In the genomic region with DNA sequence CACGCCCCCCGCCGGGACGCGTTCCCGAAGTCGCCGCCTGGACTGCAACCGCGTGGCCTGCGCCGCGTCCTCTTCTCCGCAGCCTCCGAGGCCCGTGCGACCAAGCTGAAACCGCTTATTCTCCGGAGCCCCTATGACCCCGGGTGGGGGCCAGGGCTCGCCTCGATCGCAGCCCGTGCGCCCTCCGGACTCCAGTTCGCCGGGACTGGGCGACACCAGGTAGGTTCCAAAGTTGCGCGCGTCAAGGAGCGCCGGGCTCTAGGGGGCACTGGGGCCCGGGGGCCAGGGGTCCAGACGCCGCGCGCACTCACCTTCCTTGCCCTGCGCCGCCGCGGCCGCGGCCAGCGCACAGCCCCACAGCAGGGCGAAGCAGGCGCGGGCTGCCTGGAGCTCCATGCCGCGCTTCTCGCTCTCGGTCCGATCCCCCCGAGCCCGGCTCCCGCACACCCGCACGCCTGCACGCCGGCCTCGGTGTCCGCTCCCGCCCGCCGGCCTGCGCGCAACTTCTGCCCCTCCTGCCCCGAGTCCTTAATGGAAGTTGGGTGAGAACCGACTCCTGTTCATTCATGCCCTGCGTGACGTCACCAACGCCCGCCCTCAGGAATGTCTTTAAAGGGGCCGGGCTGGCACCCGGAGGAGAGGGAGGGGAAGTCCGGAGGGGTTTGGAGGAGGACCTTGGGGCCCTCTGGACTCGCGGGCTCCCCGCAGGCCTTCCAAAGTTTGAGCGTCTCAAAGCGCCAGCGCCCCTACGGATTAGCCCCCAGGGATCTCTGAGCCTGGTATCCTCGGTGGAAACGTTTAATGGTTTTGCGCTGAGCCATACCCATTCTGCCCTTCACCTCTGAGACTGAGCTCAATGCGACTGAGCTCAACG, we compare ENCODE assay signal across 9 cellular contexts. TPM values are rescaled to one million over a fixed set of nuclear protein-coding genes. Genes with fewer than 3 reads are reported as not detected.
DNase-seq lines count a peak whose midpoint lies in the region; ATAC-seq and TF ChIP-seq lines count a peak whose summit lies in the region.
"Had no signal": no experiment of that assay in that cellular context is flagged by ENCODE, and none has a peak within 500 bp of the region (broad histone marks: within the 10 kb centered on the region; RNA-seq: fewer than 3 reads in every experiment).

EPHA2 (minus strand) TSS at position 533 of the 874 bp plus-strand sequence; CDS start at position 396, 137 bp downstream.

- H3K9me3 Mint-ChIP-seq in CD8-positive, alpha-beta memory T cell, result no peaks in the 10 kb centered on the region
- H3K9me3 Mint-ChIP-seq in neural progenitor cell, result no peaks in the 10 kb centered on the region
- H3K9me3 Mint-ChIP-seq: T-helper 1 cell treated with Interleukin-12 subunit alpha and Interleukin-12 subunit beta and Interleukin-4 antibody, amounts not matched to agents 30 μg/mL and 1 μg/mL, for 36 hours had no signal

- H3K4me1 Mint-ChIP-seq in CD8-positive, alpha-beta memory T cell, result peaks cover 28 to 46% (median 29%) of the 10 kb centered on the region in 3 donors
- H3K4me1 Mint-ChIP-seq in neural progenitor cell, result peaks cover 52% of the 10 kb centered on the region

- peak within 1 kb of the TSS in 2 of 8 donors; percentile 23 to 51 for H3K27ac Mint-ChIP-seq in CD8-positive, alpha-beta memory T cell
- H3K27ac Mint-ChIP-seq in neural progenitor cell, result peak within 1 kb of the TSS; percentile 90
- H3K27ac Mint-ChIP-seq: T-helper 1 cell treated with Interleukin-12 subunit alpha and Interleukin-12 subunit beta and Interleukin-4 antibody, amounts not matched to agents 30 μg/mL and 1 μg/mL, for 36 hours had no signal

- CTCF ChIA-PET in CD8-positive, alpha-beta memory T cell (lab: Charles Lee), result interaction anchor here (1.0 to 2.0 kb wide), 4 partner anchors 10 to 77 kb away, joined by 3 to 6 read pairs (median 4); no protein-coding TSS in a partner anchor

- POLR2A ChIA-PET in CD8-positive, alpha-beta memory T cell (lab: Charles Lee), result no interaction called here

- H3K4me3 Mint-ChIP-seq in CD8-positive, alpha-beta memory T cell, result peak within 1 kb of the TSS; percentile 65 to 78 (median 72)
- peak within 1 kb of the TSS; percentile 97 for H3K4me3 Mint-ChIP-seq in neural progenitor cell
- H3K4me3 Mint-ChIP-seq: T-helper 1 cell treated with Interleukin-12 subunit alpha and Interleukin-12 subunit beta and Interleukin-4 antibody, amounts not matched to agents 30 μg/mL and 1 μg/mL, for 36 hours had no signal

- H3K79me2 ChIP-seq in neural progenitor cell (ENCODE audit: low read depth), result peaks cover 50% of the 10 kb centered on the region

- peaks cover 61% of the 10 kb centered on the region for H3K4me1 ChIP-seq in CD8-positive, alpha-beta memory T cell (ENCODE audit: insufficient read depth, low read length)
- H3K4me1 ChIP-seq in adipocyte (ENCODE audit: control insufficient read depth, insufficient read depth, low read length) (peaks cover 32% of the 10 kb centered on the region), neural progenitor cell (peaks cover 47% of the 10 kb centered on the region)

- peak within 1 kb of the TSS; percentile 49 for H3K4me3 ChIP-seq in CD8-positive, alpha-beta memory T cell (ENCODE audit: low read length)
- peak within 1 kb of the TSS; percentile 77 for H3K4me3 ChIP-seq in adipocyte (ENCODE audit: low read length)
- peak within 1 kb of the TSS; percentile 77 for H3K4me3 ChIP-seq in neural progenitor cell

- peak within 1 kb of the TSS; percentile 98 for H3K4me2 ChIP-seq in neural progenitor cell

- peak within 1 kb of the TSS; percentile 74 for H3K9ac ChIP-seq in adipocyte (ENCODE audit: low read length)
- H3K9ac ChIP-seq in neural progenitor cell, result peak within 1 kb of the TSS; percentile 82

- no peak for DNase-seq in CD8-positive, alpha-beta memory T cell
- peak; percentile 96 for DNase-seq in HuH-7 (ENCODE audit: low spot score)
- peak; percentile 94 for DNase-seq in adipocyte (ENCODE audit: low read depth)
- peak; percentile 95 for DNase-seq in glomerular visceral epithelial cell (ENCODE audit: extremely low spot score)
- peak; percentile 98 for DNase-seq in neural progenitor cell (ENCODE audit: low spot score)
- no peak for DNase-seq in NOMO-1 (lab: John Stamatoyannopoulos, UW; ENCODE audit: unreplicated experiment in 2 of 2)
- no peak for DNase-seq in DMS79 treated with DMSO at 0.1 percent for 48 hours (lab: John Stamatoyannopoulos, UW)

- no peak within 1 kb of the TSS for H3K27ac ChIP-seq in CD8-positive, alpha-beta memory T cell (ENCODE audit: low read depth, low read length)
- H3K27ac ChIP-seq in neural progenitor cell, result peak within 1 kb of the TSS; percentile 43

- no peaks in the 10 kb centered on the region for H3K36me3 ChIP-seq in CD8-positive, alpha-beta memory T cell (ENCODE audit: insufficient read depth, low read length)
- H3K36me3 ChIP-seq in adipocyte (ENCODE audit: control insufficient read depth, insufficient read depth, low read length, severe bottlenecking) (no peaks in the 10 kb centered on the region), neural progenitor cell (no peaks in the 10 kb centered on the region)

- H4K20me1 ChIP-seq in neural progenitor cell (ENCODE audit: low read depth), result peaks cover 47% of the 10 kb centered on the region

- peaks cover 35% of the 10 kb centered on the region for H3F3A ChIP-seq in neural progenitor cell (ENCODE audit: low read depth)

- H3K36me3 Mint-ChIP-seq in CD8-positive, alpha-beta memory T cell, result no peaks in the 10 kb centered on the region
- no peaks in the 10 kb centered on the region for H3K36me3 Mint-ChIP-seq in neural progenitor cell

- peaks cover 33% of the 10 kb centered on the region for H3K27me3 ChIP-seq in CD8-positive, alpha-beta memory T cell (ENCODE audit: insufficient read depth, low read length, poor library complexity, severe bottlenecking)
- H3K27me3 ChIP-seq in adipocyte (replicated peaks; ENCODE audit: control insufficient read depth, insufficient read depth, low read length), result no peaks in the 10 kb centered on the region
- H3K27me3 ChIP-seq in neural progenitor cell, result peaks cover 26% of the 10 kb centered on the region

- H3K9me3 ChIP-seq in CD8-positive, alpha-beta memory T cell (ENCODE audit: low read length), result no peaks in the 10 kb centered on the region
- H3K9me3 ChIP-seq in adipocyte (ENCODE audit: control insufficient read depth, low read length) (no peaks in the 10 kb centered on the region), neural progenitor cell (ENCODE audit: low read depth) (no peaks in the 10 kb centered on the region)

- H3K27me3 Mint-ChIP-seq in CD8-positive, alpha-beta memory T cell, result peaks cover 8 to 13% of the 10 kb centered on the region in 2 donors
- H3K27me3 Mint-ChIP-seq in neural progenitor cell (ENCODE audit: insufficient read depth, low read depth), result peaks cover 22% of the 10 kb centered on the region

- no peak within 1 kb of the TSS for H2AFZ ChIP-seq in neural progenitor cell (replicated peaks)

- ATAC-seq in GM21717 (IDR thresholded peaks at IDR 0.05; ENCODE audit: unreplicated experiment), result no peak

- peak; percentile 24 for TF ChIP-seq CTCF in neural progenitor cell (IDR thresholded peaks at IDR 0.05)

RNA-seq across cellular contexts. Expression of gene EPHA2, which starts in this region (rescaled TPM):
- not detected for total RNA-seq in CD8-positive, alpha-beta memory T cell
- not detected for polyA plus RNA-seq in CD8-positive, alpha-beta memory T cell
- 14.9 and 40.9 TPM in 2 replicates for total RNA-seq in neural progenitor cell (ENCODE audit: low replicate concordance)

Comparison
In these comparisons a context has a peak if more than half of its experiments do, and no peak if none do; other contexts are left out.
1. RNA of gene EPHA2 (total RNA-seq): 14.9 to 40.9 TPM in neural progenitor cell; not detected in CD8-positive, alpha-beta memory T cell; every median in the first group is over 10 times any median in the second.
2. DNase-seq: peak in HuH-7 (single experiment), adipocyte (single experiment), glomerular visceral epithelial cell (single experiment) and neural progenitor cell (single experiment); none in CD8-positive, alpha-beta memory T cell (0 of 5), NOMO-1 (0 of 2) and DMS79 treated with DMSO at 0.1 percent for 48 hours (single experiment).
3. Peak in every context shown above with its lines, with median percentiles within 50 percentile points of each other: H3K4me3 ChIP-seq.